ENCODE assay signal across 11 cellular contexts in the genomic region with DNA sequence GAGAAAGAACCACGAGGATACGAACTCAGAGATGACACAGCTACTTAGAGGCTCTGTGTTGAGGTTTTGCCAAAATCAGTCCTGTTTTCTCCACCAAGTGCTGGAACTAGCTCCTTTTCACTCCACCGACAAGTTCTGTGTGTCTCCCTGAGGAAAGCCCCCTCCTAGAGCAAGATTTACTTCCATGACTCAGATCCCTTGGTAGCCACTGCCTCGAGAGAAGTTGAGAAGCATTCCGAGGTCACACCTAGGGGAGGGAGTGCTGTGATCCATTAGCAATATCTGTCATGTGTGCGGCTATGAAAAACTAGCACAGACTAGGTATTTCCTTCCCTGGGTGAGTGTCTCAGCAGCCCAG. TPM values are rescaled to one million over a fixed set of nuclear protein-coding genes. Genes with fewer than 3 reads are reported as not detected.
A peak's percentile ranks its signal among the peaks of the same experiment; 100 is the strongest.
DNase-seq lines count a peak whose midpoint lies in the region; ATAC-seq and TF ChIP-seq lines count a peak whose summit lies in the region.
"Had no signal": no experiment of that assay in that cellular context is flagged by ENCODE, and none has a peak within 500 bp of the region (broad histone marks: within the 10 kb centered on the region; RNA-seq: fewer than 3 reads in every experiment).

No MANE protein-coding gene starts in this region.

- no peaks in the 10 kb centered on the region for H3K9me3 ChIP-seq in PC-3 (ENCODE audit: low read length)

- H3K9me3 Mint-ChIP-seq in endothelial cell (ENCODE audit: unreplicated experiment): no peaks in the 10 kb centered on the region
- no peaks in the 10 kb centered on the region for H3K9me3 Mint-ChIP-seq in progenitor cell of endocrine pancreas (ENCODE audit: low read depth)

- CTCF ChIA-PET in PC-3 (lab: Charles Lee): no interaction called here

- H4K20me1 ChIP-seq in PC-3 (ENCODE audit: low read length): no peaks in the 10 kb centered on the region

- H3K4me1 Mint-ChIP-seq in endothelial cell (ENCODE audit: unreplicated experiment): peaks cover 3% of the 10 kb centered on the region
- H3K4me1 Mint-ChIP-seq in progenitor cell of endocrine pancreas (ENCODE audit: low read depth): no peaks in the 10 kb centered on the region

- H3K4me2 ChIP-seq in PC-3 (ENCODE audit: low read length): no peak overlapping the region

- ATAC-seq in PC-3 (0 out of 2 replicates have a peak, but pooled peaks have one; percentile 22), Right ventricle myocardium inferior (no peak)

- H3K36me3 ChIP-seq in PC-3 (ENCODE audit: low read depth, low read length): no peaks in the 10 kb centered on the region

- no peak for TF ChIP-seq CTCF in PC-3 (conservative IDR thresholded peaks at IDR 0.05; ENCODE audit: low read depth, low read length)
- no peak for TF ChIP-seq CTCF in endothelial cell (IDR thresholded peaks at IDR 0.05; ENCODE audit: unreplicated experiment)
- TF ChIP-seq CTCF in progenitor cell of endocrine pancreas (IDR thresholded peaks at IDR 0.05; ENCODE audit: unreplicated experiment): no peak

- H3K27me3 ChIP-seq in PC-3 (ENCODE audit: low read length): no peaks in the 10 kb centered on the region

- H3K27ac Mint-ChIP-seq in endothelial cell (ENCODE audit: unreplicated experiment): no peak overlapping the region
- H3K27ac Mint-ChIP-seq in progenitor cell of endocrine pancreas: no peak overlapping the region

- no TSS peak for BruUV-seq in PC-3 (replicated peaks; lab: Mats Ljungman, UMichigan)

- no peak overlapping the region for H3K4me3 ChIP-seq in PC-3 (ENCODE audit: low read length)

- intact Hi-C loops in PC-3 (cut with micrococcal nuclease) (no loop called here), Right ventricle myocardium inferior (cut with DNase I) (no loop called here)

- no peak overlapping the region for H3K27ac ChIP-seq in PC-3 (ENCODE audit: low read length)

- H3K36me3 Mint-ChIP-seq in endothelial cell (ENCODE audit: low read depth, unreplicated experiment): no peaks in the 10 kb centered on the region
- no peaks in the 10 kb centered on the region for H3K36me3 Mint-ChIP-seq in progenitor cell of endocrine pancreas (ENCODE audit: insufficient read depth)

- H3K79me2 ChIP-seq in PC-3 (ENCODE audit: low read length): no peaks in the 10 kb centered on the region

- POLR2A ChIA-PET in PC-3 (lab: Charles Lee; ENCODE audit: unreplicated experiment): no interaction called here

- H3K4me3 Mint-ChIP-seq in endothelial cell (ENCODE audit: unreplicated experiment) (no peak overlapping the region), progenitor cell of endocrine pancreas (ENCODE audit: low read depth) (no peak overlapping the region)

- DNase-seq in Daoy (ENCODE audit: low read depth): peak; percentile 63
- DNase-seq in PC-3: peak; percentile 4
- peak; percentile 1 for DNase-seq in endothelial cell (ENCODE audit: low spot score)
- DNase-seq in progenitor cell of endocrine pancreas (ENCODE audit: low spot score, unreplicated experiment): peak; percentile 6
- DNase-seq in NK-92 (lab: John Stamatoyannopoulos, UW; ENCODE audit: unreplicated experiment): no peak
- DNase-seq in NCI-H2171 (lab: John Stamatoyannopoulos, UW): no peak
- DNase-seq in DMS153 treated with DMSO at 0.1 percent for 48 hours (lab: John Stamatoyannopoulos, UW; ENCODE audit: unreplicated experiment): no peak
- DNase-seq in Right ventricle myocardium inferior (ENCODE audit: missing footprints): no peak
- DNase-seq: GOT3, KBM-7 had no signal

- no peaks in the 10 kb centered on the region for H3F3A ChIP-seq in PC-3 (ENCODE audit: low read length, unreplicated experiment)

- peaks cover 3% of the 10 kb centered on the region; the same call in 1 of the 2 replicates for H3K4me1 ChIP-seq in PC-3 (ENCODE audit: insufficient read depth, low read length)

- no peak overlapping the region for H3K9ac ChIP-seq in PC-3 (ENCODE audit: low read length)

- H2AFZ ChIP-seq in PC-3 (ENCODE audit: low read length): no peak overlapping the region

- H3K9me2 ChIP-seq in PC-3 (replicated peaks; ENCODE audit: low read length): no peaks in the 10 kb centered on the region

- H3K27me3 Mint-ChIP-seq in endothelial cell (ENCODE audit: unreplicated experiment) (no peaks in the 10 kb centered on the region), progenitor cell of endocrine pancreas (peaks cover 12% of the 10 kb centered on the region)

RNA-seq across cellular contexts. Expression of gene IL21R, which starts 30.6 kb away (rescaled TPM):
- total RNA-seq in Daoy (2014; rRNA removed; shearing (Covaris generic)): 0.03 TPM in 1 of 2 replicates, not detected in the other
- total RNA-seq in PC-3 (2014; rRNA removed) (0.55 TPM in 1 of 2 replicates, not detected in the other), endothelial cell (ENCODE audit: unreplicated experiment) (not detected), progenitor cell of endocrine pancreas (not detected in 2 replicates), Right ventricle myocardium inferior (0.14 TPM)
- total RNA-seq: endothelial cell of umbilical vein had no signal

Comparison
In these comparisons a context has a peak if more than half of its experiments do, and no peak if none do; other contexts are left out.
1. DNase-seq: peak in Daoy (single experiment), PC-3 (single experiment), endothelial cell (single experiment) and progenitor cell of endocrine pancreas (single experiment); none in NK-92 (single experiment), NCI-H2171 (single experiment), DMS153 treated with DMSO at 0.1 percent for 48 hours (single experiment) and Right ventricle myocardium inferior (single experiment).